In the genomic region with DNA sequence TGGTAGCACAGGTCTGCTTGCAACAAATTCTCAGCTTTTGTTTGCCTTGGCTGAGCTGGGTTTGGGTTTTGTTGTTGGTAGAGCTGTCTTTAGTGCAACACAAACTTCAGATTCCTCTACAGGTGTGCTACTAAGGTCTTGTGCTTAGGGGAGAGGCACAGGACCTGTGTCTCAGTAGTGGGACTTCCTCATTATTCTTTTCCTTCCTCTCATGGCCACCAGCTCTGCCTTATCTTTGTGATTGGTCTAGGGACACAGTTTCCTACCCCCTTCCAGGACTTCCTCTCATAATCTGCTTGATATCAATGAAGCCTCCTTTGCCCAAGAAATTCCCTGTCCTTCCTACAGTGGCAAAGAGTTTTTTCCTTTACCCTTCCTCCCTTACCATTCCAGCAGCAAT, we compare ENCODE assay signal across 23 cellular contexts.
"Had no signal": no experiment of that assay in that cellular context is flagged by ENCODE, and none has a peak within 500 bp of the region (broad histone marks: within the 10 kb centered on the region; RNA-seq: fewer than 3 reads in every experiment).

No MANE protein-coding gene starts in this region.

- H3K4me3 ChIP-seq: hepatocyte, left ventricle myocardium inferior, lower lobe of right lung, pancreas, suprapubic skin, thyroid gland had no signal

- H3K27me3 ChIP-seq: hepatocyte, pancreas, suprapubic skin, thyroid gland had no signal

- FAIRE-seq: kidney, pancreas, small intestine, urothelium cell line had no signal

- H3K9me3 ChIP-seq: left ventricle myocardium inferior, lower lobe of right lung, pancreas, suprapubic skin, thyroid gland had no signal

- H3K4me2 ChIP-seq: hepatocyte had no signal

- H3K79me2 ChIP-seq: hepatocyte had no signal

- H3K4me3 Mint-ChIP-seq: nephron; stimulated activated effector memory CD8-positive, alpha-beta T cell treated with anti-CD3 and anti-CD28 coated beads, Interleukin-12 subunit alpha, Interleukin-12 subunit beta, amount 100 ng/mL, for 72 hours; type B pancreatic cell had no signal

- H3K36me3 Mint-ChIP-seq: stimulated activated effector memory CD8-positive, alpha-beta T cell treated with anti-CD3 and anti-CD28 coated beads, Interleukin-12 subunit alpha, Interleukin-12 subunit beta, amount 100 ng/mL, for 72 hours; type B pancreatic cell had no signal

- H3K27me3 Mint-ChIP-seq: type B pancreatic cell had no signal

- H3K4me1 Mint-ChIP-seq: nephron had no signal

- H3K27ac ChIP-seq: hepatocyte, left ventricle myocardium inferior, lower lobe of right lung, pancreas, suprapubic skin, thyroid gland had no signal

- H3K36me3 ChIP-seq: left ventricle myocardium inferior, lower lobe of right lung, pancreas, suprapubic skin, thyroid gland had no signal

- DNase-seq: effector CD4-positive, alpha-beta T cell; foreskin melanocyte; head of caudate nucleus; kidney; left cardiac atrium; left ventricle myocardium inferior; lower lobe of right lung; mesenchymal stem cell; midbrain; occipital lobe; pancreas; right cardiac atrium; small intestine; stimulated activated CD4-positive, alpha-beta T cell treated with anti-CD3 and anti-CD28 coated beads, Interleukin-12 subunit alpha, Interleukin-12 subunit beta, amount 100 ng/mL, for 4 hours; stimulated activated naive CD8-positive, alpha-beta T cell treated with anti-CD3 and anti-CD28 coated beads, Interleukin-15, Interleukin-2, amounts not matched to agents 100 U/mL and 50 U/mL, for 24 hours; thyroid gland had no signal

- H3K9me3 Mint-ChIP-seq: nephron; stimulated activated effector memory CD8-positive, alpha-beta T cell treated with anti-CD3 and anti-CD28 coated beads, Interleukin-12 subunit alpha, Interleukin-12 subunit beta, amount 100 ng/mL, for 72 hours; type B pancreatic cell had no signal

- H3K4me1 ChIP-seq: left ventricle myocardium inferior, lower lobe of right lung, pancreas, suprapubic skin had no signal

- ATAC-seq: left cardiac atrium; lower lobe of right lung; pancreas; right cardiac atrium; stimulated activated effector memory CD8-positive, alpha-beta T cell treated with anti-CD3 and anti-CD28 coated beads, Interleukin-12 subunit alpha, Interleukin-12 subunit beta, amount 100 ng/mL, for 72 hours; stimulated activated naive CD8-positive, alpha-beta T cell treated with anti-CD3 and anti-CD28 coated beads, Interleukin-15, Interleukin-2, amounts not matched to agents 100 U/mL and 50 U/mL, for 24 hours had no signal

- H3K27ac Mint-ChIP-seq: nephron; progenitor cell of endocrine pancreas; stimulated activated effector memory CD8-positive, alpha-beta T cell treated with anti-CD3 and anti-CD28 coated beads, Interleukin-12 subunit alpha, Interleukin-12 subunit beta, amount 100 ng/mL, for 72 hours; type B pancreatic cell had no signal

- H2AFZ ChIP-seq: hepatocyte had no signal
